8 cellular contexts compared by ENCODE assay signal in the genomic region with DNA sequence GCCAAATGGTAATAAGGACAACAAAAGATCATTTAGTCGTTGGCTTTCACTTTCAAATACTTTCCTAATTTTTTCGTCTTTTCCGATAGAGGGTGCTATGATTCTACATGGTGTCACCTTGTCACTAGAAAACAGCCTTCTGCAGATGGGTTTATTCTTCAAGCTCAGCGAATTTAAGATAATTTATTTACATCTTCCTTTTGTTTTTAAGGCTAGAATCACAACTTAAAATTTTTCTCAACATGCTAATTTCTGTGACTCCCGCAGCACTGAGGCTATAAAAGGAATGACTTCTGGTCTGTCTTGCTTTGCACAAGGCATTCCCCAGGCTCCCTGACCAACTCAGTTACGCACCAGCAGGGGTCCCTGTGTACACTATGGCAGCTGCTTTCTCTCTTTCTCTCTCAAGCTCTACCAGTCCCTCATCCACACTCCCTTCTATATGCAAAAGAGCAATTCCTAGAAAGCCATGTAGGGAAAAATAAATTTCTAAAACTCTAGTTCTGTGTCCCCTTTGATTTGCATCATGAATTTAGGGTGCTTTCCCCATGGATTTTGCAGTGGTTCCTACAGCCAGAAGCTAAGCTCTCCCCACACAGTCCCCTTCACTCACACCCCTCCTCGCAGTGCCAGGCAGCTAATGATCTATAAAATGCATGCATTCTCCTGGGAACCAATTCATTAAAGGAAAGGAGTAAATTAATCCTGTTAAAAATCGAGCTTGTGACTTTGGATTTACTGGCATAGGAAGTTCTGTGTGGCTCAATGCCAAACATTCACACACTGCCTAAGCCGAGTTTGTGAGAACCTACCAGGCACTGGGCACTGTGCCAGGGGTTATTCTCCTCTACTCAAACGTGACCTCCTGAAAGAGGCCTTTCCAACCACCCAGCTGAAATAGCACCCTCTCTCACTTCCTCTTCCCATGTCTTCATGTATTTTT.
A peak's percentile ranks its signal among the peaks of the same experiment; 100 is the strongest.
DNase-seq lines count a peak whose midpoint lies in the region; ATAC-seq and TF ChIP-seq lines count a peak whose summit lies in the region.

No MANE protein-coding gene starts in this region.

- H3K9me3 Mint-ChIP-seq in nephron progenitor cell = no peaks in the 10 kb centered on the region

- H3K9me3 ChIP-seq in DND-41 (ENCODE audit: insufficient read depth, low read length, severe bottlenecking) (no peaks in the 10 kb centered on the region), aorta (ENCODE audit: control insufficient read depth, low read length) (no peaks in the 10 kb centered on the region)

- H3K36me3 ChIP-seq in DND-41 (ENCODE audit: insufficient read depth, low read length) (no peaks in the 10 kb centered on the region), aorta (ENCODE audit: control insufficient read depth in 1 of 2, insufficient read depth in 2 of 2, low read length in 1 of 2) (no peaks in the 10 kb centered on the region)

- H3K27me3 ChIP-seq in DND-41 (ENCODE audit: insufficient read depth, low read length, poor library complexity) (no peaks in the 10 kb centered on the region), aorta (ENCODE audit: control insufficient read depth in 1 of 2, insufficient read depth in 2 of 2, low read length in 1 of 2) (no peaks in the 10 kb centered on the region)

- ATAC-seq in DND-41 (ENCODE audit: insufficient read depth, low read depth) (peak; percentile 93), GM21447 (IDR thresholded peaks at IDR 0.05; ENCODE audit: unreplicated experiment) (peak; percentile 76), aorta (ENCODE audit: low FRiP score) (peak; percentile 70)

- H3K27ac ChIP-seq in DND-41 (ENCODE audit: low read length) (no peak overlapping the region), aorta (ENCODE audit: low read depth in 1 of 2, low read length in 2 of 2) (no peak overlapping the region)

- no peaks in the 10 kb centered on the region for H4K20me1 ChIP-seq in DND-41 (ENCODE audit: insufficient read depth, low read length)

- DNase-seq in DND-41 (peak; percentile 42), HPDE6-E6E7 (ENCODE audit: extremely low spot score) (peak; percentile 85), NCI-H526 treated with DMSO at 0.1 percent for 48 hours (lab: John Stamatoyannopoulos, UW) (peak; percentile 88), activated T-cell treated with anti-CD3 and anti-CD28 coated beads for 48 hours (ENCODE audit: low read depth) (peak; percentile 36), fibroblast of peridontal ligament (ENCODE audit: extremely low read depth) (peak; percentile 57), nephron progenitor cell (peak; percentile 68), aorta (peak in 1 of 2 donors; percentile 88)

- 4 to 5% methylated on average over 10 of the region's 10 CpGs for WGBS in aorta, 2 donors

- TF ChIP-seq CTCF in DND-41 (IDR thresholded peaks at IDR 0.05; ENCODE audit: borderline replicate concordance, extremely low read depth, low read length, poor library complexity, severe bottlenecking) = peak; percentile 63
- TF ChIP-seq CTCF in nephron progenitor cell (IDR thresholded peaks at IDR 0.05) = peak; percentile 73

- H3K4me1 ChIP-seq in DND-41 (ENCODE audit: insufficient read depth, low read length) = peaks cover 13% of the 10 kb centered on the region
- no peaks in the 10 kb centered on the region for H3K4me1 ChIP-seq in aorta (ENCODE audit: control insufficient read depth in 1 of 2, insufficient read depth in 2 of 2, low read length in 2 of 2)

- no peaks in the 10 kb centered on the region for H3K36me3 Mint-ChIP-seq in nephron progenitor cell (ENCODE audit: low read depth)

- H3K4me1 Mint-ChIP-seq in nephron progenitor cell = no peaks in the 10 kb centered on the region

- H3K79me2 ChIP-seq in DND-41 (ENCODE audit: insufficient read depth, low read length) = no peaks in the 10 kb centered on the region

- no peak overlapping the region for H3K27ac Mint-ChIP-seq in nephron progenitor cell

- intact Hi-C loops in aorta (cut with DNase I) = loop anchor here in 1 of 2 donors (5.0 kb wide), 1 partner anchor 109 kb away; no protein-coding TSS in a partner anchor

- peak overlapping the region; percentile 55 for H3K4me2 ChIP-seq in DND-41 (ENCODE audit: insufficient read depth, low read length)

- H3K9ac ChIP-seq in DND-41 (ENCODE audit: low read depth, low read length) = no peak overlapping the region

- peak overlapping the region; percentile 35; the same call in 1 of the 2 replicates for H2AFZ ChIP-seq in DND-41 (ENCODE audit: low read depth, low read length)

- H3K27me3 Mint-ChIP-seq in nephron progenitor cell (ENCODE audit: low read depth, poor library complexity) = peaks cover 2% of the 10 kb centered on the region

- no peak overlapping the region; a peak in 1 of 4 replicates for H3K4me3 ChIP-seq in DND-41 (ENCODE audit: low read depth in 1 of 2, low read length in 2 of 2)
- H3K4me3 ChIP-seq in aorta (ENCODE audit: low read length in 2 of 2) = peak overlapping the region in 1 of 2 donors; percentile 48

- H3K4me3 Mint-ChIP-seq in nephron progenitor cell = peak overlapping the region; percentile 78
